ENCODE assay signal across 25 cellular contexts in the genomic region with DNA sequence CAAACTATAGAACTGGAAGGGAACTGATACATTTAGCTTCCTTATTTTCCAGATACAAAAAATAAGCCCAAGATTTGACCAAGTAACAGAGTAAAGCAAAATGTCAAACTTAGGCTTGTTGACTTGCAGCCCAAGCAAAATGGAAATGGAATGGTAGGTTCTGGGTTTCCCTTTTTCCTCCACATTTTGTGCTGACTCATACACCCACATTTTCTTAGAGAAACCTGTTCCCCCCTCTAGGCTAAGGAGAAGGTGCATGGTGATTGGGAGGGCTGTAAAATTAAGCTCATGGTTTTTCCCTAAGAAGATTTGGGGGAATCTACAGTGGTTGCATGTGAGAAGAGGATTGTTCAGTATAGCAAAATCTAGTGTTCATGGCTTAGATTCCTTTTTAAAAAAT.
"Had no signal": no experiment of that assay in that cellular context is flagged by ENCODE, and none has a peak within 500 bp of the region (broad histone marks: within the 10 kb centered on the region; RNA-seq: fewer than 3 reads in every experiment).

No MANE protein-coding gene starts in this region.

- H3K9me3 Mint-ChIP-seq: activated B cell treated with CpG ODN at 0.5 μM for 24 hours; activated naive CD8-positive, alpha-beta T cell treated with anti-CD3 and anti-CD28 coated beads, Interleukin-2, amount 10 ng/mL, durations not matched to agents 7 days and 5 days had no signal

- H3K4me1 ChIP-seq: body of pancreas, psoas muscle, stomach, testis, upper lobe of left lung had no signal

- H3K4me3 Mint-ChIP-seq: activated B cell treated with CpG ODN at 0.5 μM for 24 hours; activated CD4-positive, alpha-beta memory T cell treated with anti-CD3 and anti-CD28 coated beads for 36 hours; activated CD8-positive, alpha-beta memory T cell treated with anti-CD3 and anti-CD28 coated beads, Interleukin-2, amount 10 ng/mL, durations not matched to agents 7 days and 5 days; activated naive CD8-positive, alpha-beta T cell treated with anti-CD3 and anti-CD28 coated beads, Interleukin-2, amount 10 ng/mL, durations not matched to agents 7 days and 5 days; immature natural killer cell; naive B cell had no signal

- H3K4me1 Mint-ChIP-seq: activated B cell treated with CpG ODN at 0.5 μM for 24 hours; activated CD8-positive, alpha-beta memory T cell treated with anti-CD3 and anti-CD28 coated beads, Interleukin-2, amount 10 ng/mL, durations not matched to agents 7 days and 5 days; activated naive CD8-positive, alpha-beta T cell treated with anti-CD3 and anti-CD28 coated beads, Interleukin-2, amount 10 ng/mL, durations not matched to agents 7 days and 5 days; immature natural killer cell; naive B cell had no signal

- H3K27ac Mint-ChIP-seq: activated B cell treated with CpG ODN at 0.5 μM for 24 hours; activated CD4-positive, alpha-beta memory T cell treated with anti-CD3 and anti-CD28 coated beads for 36 hours; activated CD8-positive, alpha-beta memory T cell treated with anti-CD3 and anti-CD28 coated beads, Interleukin-2, amount 10 ng/mL, durations not matched to agents 7 days and 5 days; activated naive CD8-positive, alpha-beta T cell treated with anti-CD3 and anti-CD28 coated beads, Interleukin-2, amount 10 ng/mL, durations not matched to agents 7 days and 5 days; immature natural killer cell; naive B cell had no signal

- H3K27me3 ChIP-seq: body of pancreas, dorsolateral prefrontal cortex, heart right ventricle, ovary, stomach, testis, upper lobe of left lung had no signal

- DNase-seq: activated B cell treated with CpG ODN at 0.5 μM for 24 hours; activated CD4-positive, alpha-beta memory T cell treated with anti-CD3 and anti-CD28 coated beads for 36 hours; activated CD4-positive, alpha-beta T cell treated with anti-CD3 and anti-CD28 coated beads for 4 hours; activated CD8-positive, alpha-beta memory T cell treated with anti-CD3 and anti-CD28 coated beads, Interleukin-2, amount 10 ng/mL, durations not matched to agents 7 days and 5 days; activated naive CD4-positive, alpha-beta T cell treated with Interleukin-2 at 50 U/mL for 16 hours; activated naive CD8-positive, alpha-beta T cell treated with anti-CD3 and anti-CD28 coated beads, Interleukin-2, amount 10 ng/mL, durations not matched to agents 7 days and 5 days; amygdala; body of pancreas; central memory CD4-positive, alpha-beta T cell; dorsolateral prefrontal cortex; heart right ventricle; immature natural killer cell; mesenchymal stem cell; mucosa of descending colon; naive B cell; ovary; psoas muscle; right cardiac atrium; stimulated activated CD4-positive, alpha-beta T cell treated with anti-CD3 and anti-CD28 coated beads, Interleukin-4, amount 100 ng/mL, for 1 hour; stomach; T-helper 9 cell; testis; upper lobe of left lung had no signal

- H3K27me3 Mint-ChIP-seq: activated B cell treated with CpG ODN at 0.5 μM for 24 hours; activated CD4-positive, alpha-beta memory T cell treated with anti-CD3 and anti-CD28 coated beads for 36 hours had no signal

- H3K4me2 ChIP-seq: smooth muscle cell had no signal

- H3K9me3 ChIP-seq: body of pancreas, heart right ventricle, mucosa of descending colon, ovary, psoas muscle, stomach, testis, upper lobe of left lung had no signal

- ATAC-seq: activated CD8-positive, alpha-beta memory T cell treated with anti-CD3 and anti-CD28 coated beads, Interleukin-2, amount 10 ng/mL, durations not matched to agents 7 days and 5 days; body of pancreas; heart right ventricle; mucosa of descending colon; right cardiac atrium had no signal

- H3K36me3 ChIP-seq: heart right ventricle, ovary, stomach, upper lobe of left lung had no signal

- H3K36me3 Mint-ChIP-seq: activated CD4-positive, alpha-beta memory T cell treated with anti-CD3 and anti-CD28 coated beads for 36 hours; activated CD8-positive, alpha-beta memory T cell treated with anti-CD3 and anti-CD28 coated beads, Interleukin-2, amount 10 ng/mL, durations not matched to agents 7 days and 5 days; activated naive CD8-positive, alpha-beta T cell treated with anti-CD3 and anti-CD28 coated beads, Interleukin-2, amount 10 ng/mL, durations not matched to agents 7 days and 5 days; immature natural killer cell; naive B cell had no signal

- H3K27ac ChIP-seq: body of pancreas, dorsolateral prefrontal cortex, heart right ventricle, ovary, psoas muscle, stomach, testis, upper lobe of left lung had no signal

- H3K4me3 ChIP-seq: body of pancreas, dorsolateral prefrontal cortex, heart right ventricle, mucosa of descending colon, ovary, psoas muscle, smooth muscle cell, stomach, testis, upper lobe of left lung had no signal

- FAIRE-seq: colon had no signal
